ENCODE assay signal across 11 cellular contexts in genomic region chr7:146844405-146844804, GRCh38.
"Had no signal": no experiment of that assay in that cellular context is flagged by ENCODE, and none has a peak within 500 bp of the region (broad histone marks: within the 10 kb centered on the region; RNA-seq: fewer than 3 reads in every experiment).

No MANE protein-coding gene starts in this region.

- H2AFZ ChIP-seq: GM23248, GM23338 had no signal

- H3K36me3 ChIP-seq: HAP-1 had no signal

- H3K4me3 ChIP-seq: GM23248, GM23338, HAP-1 had no signal

- H3K9me3 ChIP-seq: HAP-1 had no signal

- ATAC-seq: GM23338, HCT116 had no signal

- H3K4me2 ChIP-seq: GM23338 had no signal

- FAIRE-seq: H1, H54 had no signal

- H3K27ac ChIP-seq: GM23248 had no signal

- H3K4me1 ChIP-seq: HAP-1 had no signal

- H3K9ac ChIP-seq: GM23248 had no signal

- DNase-seq: GM23248, GOT3, H7, H9, HCEC 1CT, HFFc6 had no signal
